In genomic region chr7:128455556-128456254, GRCh38 we compare ENCODE assay signal across 1 cellular context.
TF ChIP-seq lines count a peak whose summit lies in the region.

HILPDA (plus strand) TSS chr7:128455878; CDS start chr7:128457269, 1,391 bp downstream.

TF ChIP-seq in WTC11, 78 proteins besides CTCF, POLR2A, EP300 and RAD21 (continued from another document):
- TF ChIP-seq AR (CRISPR knock-in tag; IDR thresholded peaks at IDR 0.05), result no peak
- no peak; the same call in 1 of the 2 replicates for TF ChIP-seq ETV6 (CRISPR knock-in tag; IDR thresholded peaks at IDR 0.05)
- no peak; the same call in none of the 2 replicates for TF ChIP-seq ARID4B (CRISPR knock-in tag; IDR thresholded peaks at IDR 0.05; ENCODE audit: borderline replicate concordance)
- TF ChIP-seq ZNF138 (CRISPR knock-in tag; conservative IDR thresholded peaks at IDR 0.05), result no peak
- TF ChIP-seq ZBTB43 (CRISPR knock-in tag; IDR thresholded peaks at IDR 0.05), result 0 out of 2 replicates have a peak, but pooled peaks have one; percentile 42
- no peak for TF ChIP-seq CREB1 (CRISPR knock-in tag; IDR thresholded peaks at IDR 0.05)
- TF ChIP-seq SMAD3 (CRISPR knock-in tag; IDR thresholded peaks at IDR 0.05; ENCODE audit: borderline replicate concordance), result no peak; the same call in 1 of the 2 replicates
- TF ChIP-seq ZBTB21 (CRISPR knock-in tag; IDR thresholded peaks at IDR 0.05; ENCODE audit: borderline replicate concordance), result no peak
- TF ChIP-seq ELF4 (CRISPR knock-in tag; IDR thresholded peaks at IDR 0.05; ENCODE audit: low read depth), result no peak
- TF ChIP-seq JUN (CRISPR knock-in tag; IDR thresholded peaks at IDR 0.05), result no peak
- peak; percentile 53 for TF ChIP-seq FOXK1 (CRISPR knock-in tag; IDR thresholded peaks at IDR 0.05)
- TF ChIP-seq HMGXB4 (CRISPR knock-in tag; IDR thresholded peaks at IDR 0.05), result peak; percentile 92
- TF ChIP-seq ESRRA (CRISPR knock-in tag; IDR thresholded peaks at IDR 0.05; ENCODE audit: borderline replicate concordance), result no peak; the same call in 1 of the 2 replicates
- TF ChIP-seq ATF2 (CRISPR knock-in tag; IDR thresholded peaks at IDR 0.05; ENCODE audit: borderline replicate concordance, low read depth), result no peak
- no peak for TF ChIP-seq ZNF263 (CRISPR knock-in tag; IDR thresholded peaks at IDR 0.05; ENCODE audit: low read depth)
- no peak for TF ChIP-seq ATF1 (CRISPR knock-in tag; IDR thresholded peaks at IDR 0.05)
- TF ChIP-seq PREB (CRISPR knock-in tag; IDR thresholded peaks at IDR 0.05; ENCODE audit: borderline replicate concordance), result no peak
- no peak for TF ChIP-seq KAT7 (CRISPR knock-in tag; IDR thresholded peaks at IDR 0.05; ENCODE audit: borderline replicate concordance)
- TF ChIP-seq IRF2 (CRISPR knock-in tag; IDR thresholded peaks at IDR 0.05; ENCODE audit: borderline replicate concordance, low read depth), result no peak
- peak; percentile 64; the same call in 1 of the 2 replicates for TF ChIP-seq ZNF219 (CRISPR knock-in tag; IDR thresholded peaks at IDR 0.05; ENCODE audit: borderline replicate concordance)
- peak; percentile 88; the same call in 1 of the 2 replicates for TF ChIP-seq ZNF232 (CRISPR knock-in tag; IDR thresholded peaks at IDR 0.05)
- TF ChIP-seq NR2C2 (CRISPR knock-in tag; IDR thresholded peaks at IDR 0.05), result no peak
- TF ChIP-seq RORB (CRISPR knock-in tag; IDR thresholded peaks at IDR 0.05), result no peak
- TF ChIP-seq SP1 (CRISPR knock-in tag; conservative IDR thresholded peaks at IDR 0.05), result peak; percentile 86
- TF ChIP-seq NR3C1 (CRISPR knock-in tag; conservative IDR thresholded peaks at IDR 0.05; ENCODE audit: low read depth), result no peak
- TF ChIP-seq ZNF671 (CRISPR knock-in tag; IDR thresholded peaks at IDR 0.05), result no peak
- no peak for TF ChIP-seq ATF3 (CRISPR knock-in tag; conservative IDR thresholded peaks at IDR 0.05)
- TF ChIP-seq ZMAT4 (CRISPR knock-in tag; IDR thresholded peaks at IDR 0.05), result no peak
- TF ChIP-seq ZNF425 (CRISPR knock-in tag; conservative IDR thresholded peaks at IDR 0.05), result no peak
- no peak for TF ChIP-seq E2F1 (CRISPR knock-in tag; IDR thresholded peaks at IDR 0.05)
- TF ChIP-seq PRRX2 (CRISPR knock-in tag; IDR thresholded peaks at IDR 0.05), result no peak
- no peak for TF ChIP-seq TCF7 (CRISPR knock-in tag; IDR thresholded peaks at IDR 0.05; ENCODE audit: low read depth)
- no peak for TF ChIP-seq USF1 (CRISPR knock-in tag; IDR thresholded peaks at IDR 0.05)
- TF ChIP-seq ERG (CRISPR knock-in tag; IDR thresholded peaks at IDR 0.05), result no peak
